ENCODE assay signal across 27 cellular contexts in the genomic region with DNA sequence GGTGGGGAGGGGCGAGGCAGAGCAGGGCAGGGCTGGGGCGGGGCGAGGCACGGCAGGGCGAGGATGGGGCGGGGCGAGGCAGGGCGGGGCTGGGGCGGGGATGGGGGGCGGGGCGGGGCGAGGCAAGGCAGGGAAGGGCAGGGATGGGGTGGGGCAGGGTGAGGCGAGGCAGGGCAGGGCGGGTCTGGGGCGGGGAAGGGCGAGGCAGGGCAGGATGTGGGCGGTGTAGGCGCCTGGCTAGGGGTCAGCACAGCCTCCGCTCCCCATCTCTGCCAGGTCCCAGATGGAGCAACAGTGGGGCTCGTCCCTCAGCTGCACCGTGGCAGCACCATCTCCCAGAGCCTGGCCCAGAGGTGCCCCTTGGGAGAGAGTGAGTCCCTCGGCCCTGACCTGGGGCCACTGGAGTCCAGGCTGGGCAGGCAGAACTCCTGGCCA. TPM values are rescaled to one million over a fixed set of nuclear protein-coding genes. Genes with fewer than 3 reads are reported as not detected.
A peak's percentile ranks its signal among the peaks of the same experiment; 100 is the strongest.
DNase-seq lines count a peak whose midpoint lies in the region; ATAC-seq and TF ChIP-seq lines count a peak whose summit lies in the region.
"Had no signal": no experiment of that assay in that cellular context is flagged by ENCODE, and none has a peak within 500 bp of the region (broad histone marks: within the 10 kb centered on the region; RNA-seq: fewer than 3 reads in every experiment).

No MANE protein-coding gene starts in this region.

- TF ChIP-seq POLR2A in prostate gland (IDR thresholded peaks at IDR 0.05): no peak

- no peaks in the 10 kb centered on the region for H3K79me2 ChIP-seq in PC-3 (ENCODE audit: low read length)
- H3K79me2 ChIP-seq: parathyroid adenoma had no signal

- no peak overlapping the region for H2AFZ ChIP-seq in PC-3 (ENCODE audit: low read length)
- H2AFZ ChIP-seq: parathyroid adenoma had no signal

- CTCF ChIA-PET in HEK293 (lab: Yijun Ruan, JAX) (no interaction called here), PC-3 (lab: Charles Lee) (no interaction called here)

- H3K36me3 ChIP-seq in HEK293 (ENCODE audit: control insufficient read depth in 2 of 2, insufficient read depth in 1 of 2, low read length in 2 of 2): no peaks in the 10 kb centered on the region
- H3K36me3 ChIP-seq in PC-3 (ENCODE audit: low read depth, low read length): peaks cover 2% of the 10 kb centered on the region; the same call in 1 of the 2 replicates
- H3K36me3 ChIP-seq in prostate gland: no peaks in the 10 kb centered on the region
- H3K36me3 ChIP-seq: gastrocnemius medialis had no signal

- DNase-seq in activated T-cell treated with anti-CD3 and anti-CD28 coated beads, Interleukin-2, amount 50 U/mL, for 72 hours: no peak
- no peak for DNase-seq in activated T-cell treated with anti-CD3 and anti-CD28 coated beads, Interleukin-2, amount 50 U/mL, for 4 hours
- DNase-seq in PC-3 (no peak), iPS-NIHi11 (ENCODE audit: low spot score) (peak; percentile 36), NCI-H1417 treated with DMSO at 0.1 percent for 48 hours (lab: John Stamatoyannopoulos, UW) (no peak), prostate gland (ENCODE audit: low spot score) (no peak)
- DNase-seq: ACHN; activated CD4-positive, alpha-beta T cell treated with anti-CD3 and anti-CD28 coated beads for 1 hour; anterior cingulate cortex; COR-L47; DMS79 treated with DMSO at 0.1 percent for 48 hours; endodermal cell; esophagus squamous epithelium; NCI-H1694; OCI-M1; SHP77 treated with DMSO at 0.1 percent for 48 hours had no signal

- TF ChIP-seq CTCF in HEK293 (tag by site-specific recombination; IDR thresholded peaks at IDR 0.05) (no peak), PC-3 (conservative IDR thresholded peaks at IDR 0.05; ENCODE audit: low read depth, low read length) (no peak), prostate gland (IDR thresholded peaks at IDR 0.05) (no peak)

- H3K9me3 ChIP-seq in HEK293 (ENCODE audit: control insufficient read depth, insufficient read depth, low read depth, low read length): no peaks in the 10 kb centered on the region
- H3K9me3 ChIP-seq in PC-3 (ENCODE audit: low read length): no peaks in the 10 kb centered on the region
- no peaks in the 10 kb centered on the region for H3K9me3 ChIP-seq in prostate gland
- H3K9me3 ChIP-seq: esophagus squamous epithelium, gastrocnemius medialis, tibial nerve had no signal

- no peak overlapping the region for H3K27ac ChIP-seq in HEK293 (ENCODE audit: extremely low read depth, low read depth, low read length)
- H3K27ac ChIP-seq in PC-3 (ENCODE audit: low read length): peak overlapping the region; percentile 67
- no peak overlapping the region for H3K27ac ChIP-seq in prostate gland
- H3K27ac ChIP-seq: esophagus squamous epithelium, gastrocnemius medialis, parathyroid adenoma had no signal

- peaks cover 12% of the 10 kb centered on the region for H3K27me3 Mint-ChIP-seq in activated T-cell treated with anti-CD3 and anti-CD28 coated beads, Interleukin-2, amount 50 U/mL, for 72 hours (ENCODE audit: low read depth)
- H3K27me3 Mint-ChIP-seq in activated T-cell treated with anti-CD3 and anti-CD28 coated beads, Interleukin-2, amount 50 U/mL, for 4 hours (ENCODE audit: low read depth): peaks cover 10% of the 10 kb centered on the region

- H3K9ac ChIP-seq in PC-3 (ENCODE audit: low read length): no peak overlapping the region; the same call in 1 of the 2 replicates
- H3K9ac ChIP-seq: parathyroid adenoma had no signal

- no peaks in the 10 kb centered on the region for H3K27me3 ChIP-seq in PC-3 (ENCODE audit: low read length)
- H3K27me3 ChIP-seq in prostate gland (replicated peaks; ENCODE audit: insufficient read depth): no peaks in the 10 kb centered on the region
- H3K27me3 ChIP-seq: esophagus squamous epithelium, gastrocnemius medialis had no signal

- no peaks in the 10 kb centered on the region for H3K9me2 ChIP-seq in PC-3 (replicated peaks; ENCODE audit: low read length)

- H3K4me1 Mint-ChIP-seq in activated T-cell treated with anti-CD3 and anti-CD28 coated beads, Interleukin-2, amount 50 U/mL, for 72 hours (ENCODE audit: low read depth): peaks cover 5% of the 10 kb centered on the region
- peaks cover 4% of the 10 kb centered on the region for H3K4me1 Mint-ChIP-seq in activated T-cell treated with anti-CD3 and anti-CD28 coated beads, Interleukin-2, amount 50 U/mL, for 4 hours (ENCODE audit: low read depth)
- H3K4me1 Mint-ChIP-seq: endodermal cell had no signal

- no peak overlapping the region for H3K4me2 ChIP-seq in PC-3 (ENCODE audit: low read length)

- no TSS peak for BruUV-seq in PC-3 (replicated peaks; lab: Mats Ljungman, UMichigan)

- intact Hi-C loops in PC-3 (cut with micrococcal nuclease) (no loop called here), prostate gland (cut with DNase I) (no loop called here)

- no peaks in the 10 kb centered on the region for H3K9me3 Mint-ChIP-seq in activated T-cell treated with anti-CD3 and anti-CD28 coated beads, Interleukin-2, amount 50 U/mL, for 72 hours
- no peaks in the 10 kb centered on the region for H3K9me3 Mint-ChIP-seq in activated T-cell treated with anti-CD3 and anti-CD28 coated beads, Interleukin-2, amount 50 U/mL, for 4 hours
- H3K9me3 Mint-ChIP-seq: activated naive CD4-positive, alpha-beta T cell treated with anti-CD3 and anti-CD28 coated beads, Interleukin-2, amount 50 U/mL, for 72 hours; neural crest cell had no signal

- no peaks in the 10 kb centered on the region for H3K36me3 Mint-ChIP-seq in activated T-cell treated with anti-CD3 and anti-CD28 coated beads, Interleukin-2, amount 50 U/mL, for 72 hours (ENCODE audit: insufficient read depth in 2 of 2)
- H3K36me3 Mint-ChIP-seq in activated T-cell treated with anti-CD3 and anti-CD28 coated beads, Interleukin-2, amount 50 U/mL, for 4 hours (ENCODE audit: insufficient read depth): no peaks in the 10 kb centered on the region
- H3K36me3 Mint-ChIP-seq: activated naive CD4-positive, alpha-beta T cell treated with anti-CD3 and anti-CD28 coated beads, Interleukin-2, amount 50 U/mL, for 72 hours had no signal

- no peak overlapping the region for H3K27ac Mint-ChIP-seq in activated T-cell treated with anti-CD3 and anti-CD28 coated beads, Interleukin-2, amount 50 U/mL, for 72 hours
- H3K27ac Mint-ChIP-seq: activated naive CD4-positive, alpha-beta T cell treated with anti-CD3 and anti-CD28 coated beads, Interleukin-2, amount 50 U/mL, for 72 hours; endodermal cell had no signal

- no peaks in the 10 kb centered on the region for H3K4me1 ChIP-seq in HEK293 (ENCODE audit: control insufficient read depth, insufficient read depth, low read length)
- H3K4me1 ChIP-seq in PC-3 (ENCODE audit: insufficient read depth, low read length): no peaks in the 10 kb centered on the region
- H3K4me1 ChIP-seq in prostate gland (replicated peaks): no peaks in the 10 kb centered on the region
- H3K4me1 ChIP-seq: parathyroid adenoma had no signal

- no peaks in the 10 kb centered on the region for H3F3A ChIP-seq in PC-3 (ENCODE audit: low read length, unreplicated experiment)

- 89% methylated on average over 12 of the region's 22 CpGs for WGBS in prostate gland

- H3K4me3 ChIP-seq in HEK293 (ENCODE audit: low read depth, low read length): no peak overlapping the region
- no peak overlapping the region for H3K4me3 ChIP-seq in PC-3 (ENCODE audit: low read length)
- H3K4me3 ChIP-seq in prostate gland: no peak overlapping the region
- H3K4me3 ChIP-seq: esophagus squamous epithelium, gastrocnemius medialis, GM12878, lung, tibial nerve had no signal

- POLR2A ChIA-PET in HEK293 (lab: Yijun Ruan, JAX): no interaction called here
- POLR2A ChIA-PET in PC-3 (lab: Charles Lee; ENCODE audit: unreplicated experiment): no interaction called here

- no peaks in the 10 kb centered on the region for H4K20me1 ChIP-seq in PC-3 (ENCODE audit: low read length)

- ATAC-seq in activated T-cell treated with anti-CD3 and anti-CD28 coated beads, Interleukin-2, amount 50 U/mL, for 72 hours (replicated peaks in 1 of 2): peak; percentile 19 to 26
- no peak for ATAC-seq in activated T-cell treated with anti-CD3 and anti-CD28 coated beads, Interleukin-2, amount 50 U/mL, for 4 hours
- no peak; the same call in 1 of the 2 replicates for ATAC-seq in PC-3
- no peak for ATAC-seq in HG03432 (IDR thresholded peaks at IDR 0.05; ENCODE audit: unreplicated experiment)
- ATAC-seq: gastrocnemius medialis, GM12878, sciatic nerve had no signal

- no peak overlapping the region for H3K4me3 Mint-ChIP-seq in activated T-cell treated with anti-CD3 and anti-CD28 coated beads, Interleukin-2, amount 50 U/mL, for 72 hours
- H3K4me3 Mint-ChIP-seq in activated T-cell treated with anti-CD3 and anti-CD28 coated beads, Interleukin-2, amount 50 U/mL, for 4 hours: no peak overlapping the region
- H3K4me3 Mint-ChIP-seq: endodermal cell, neural crest cell had no signal

TF ChIP-seq in HEK293, 187 proteins besides CTCF, POLR2A, EP300 and RAD21 (continues in another document):
- TF ChIP-seq BCL11B (tag by site-specific recombination; IDR thresholded peaks at IDR 0.05; ENCODE audit: low read depth) (no peak), ZNF202 (tag by site-specific recombination; IDR thresholded peaks at IDR 0.05; ENCODE audit: borderline replicate concordance) (no peak)

RNA-seq across cellular contexts. Expression of a gene that starts 4.2 kb away (rescaled TPM):
- not detected for total RNA-seq in activated T-cell treated with anti-CD3 and anti-CD28 coated beads, Interleukin-2, amount 50 U/mL, for 72 hours
- total RNA-seq in activated T-cell treated with anti-CD3 and anti-CD28 coated beads, Interleukin-2, amount 50 U/mL, for 4 hours: not detected
- total RNA-seq in PC-3 (2014; rRNA removed): 0.40 and 1.5 TPM in 2 replicates
- 1 to 10 TPM; 1.4 to 2.7 TPM for total RNA-seq in prostate gland
- total RNA-seq: activated naive CD4-positive, alpha-beta T cell treated with anti-CD3 and anti-CD28 coated beads, Interleukin-2, amount 50 U/mL, for 72 hours; endodermal cell; GM12878; MCF 10A had no signal

RNA-seq across cellular contexts. Expression of a gene that starts 12.6 kb away (rescaled TPM):
- total RNA-seq in activated T-cell treated with anti-CD3 and anti-CD28 coated beads, Interleukin-2, amount 50 U/mL, for 72 hours: 1 to 10 TPM in 1 of 2 donors, under 1 TPM in 1; 0.77 to 1.7 TPM
- under 1 TPM; 0.40 to 0.66 (median 0.46) TPM for total RNA-seq in activated T-cell treated with anti-CD3 and anti-CD28 coated beads, Interleukin-2, amount 50 U/mL, for 4 hours
- total RNA-seq in PC-3 (2014; rRNA removed) (27.3 and 43.5 TPM in 2 replicates), prostate gland (10 to 100 TPM; 20.9 to 52.7 TPM)

RNA-seq across cellular contexts. Expression of a gene that starts 17.5 kb away (rescaled TPM):
- 10 to 100 TPM; 34.0 to 41.0 TPM for total RNA-seq in activated T-cell treated with anti-CD3 and anti-CD28 coated beads, Interleukin-2, amount 50 U/mL, for 72 hours
- total RNA-seq in activated T-cell treated with anti-CD3 and anti-CD28 coated beads, Interleukin-2, amount 50 U/mL, for 4 hours: 10 to 100 TPM; 60.8 to 64.2 (median 62.7) TPM
- total RNA-seq in PC-3 (2014; rRNA removed) (88.6 and 104 TPM in 2 replicates), prostate gland (100 to 1,000 TPM; 106 to 122 TPM)

RNA-seq across cellular contexts. Expression of a gene that starts 17.8 kb away (rescaled TPM):
- total RNA-seq in activated T-cell treated with anti-CD3 and anti-CD28 coated beads, Interleukin-2, amount 50 U/mL, for 72 hours: 100 to 1,000 TPM; 150 to 192 TPM
- 100 to 1,000 TPM; 295 to 341 (median 296) TPM for total RNA-seq in activated T-cell treated with anti-CD3 and anti-CD28 coated beads, Interleukin-2, amount 50 U/mL, for 4 hours
- total RNA-seq in PC-3 (2014; rRNA removed): 232 and 298 TPM in 2 replicates
- total RNA-seq in prostate gland: 100 to 1,000 TPM; 288 to 623 TPM

RNA-seq across cellular contexts. Expression of a gene that starts 52.0 kb away (rescaled TPM):
- 1 to 10 TPM; 8.0 to 8.3 TPM for total RNA-seq in activated T-cell treated with anti-CD3 and anti-CD28 coated beads, Interleukin-2, amount 50 U/mL, for 72 hours
- 1 to 10 TPM; 2.6 to 3.4 (median 3.1) TPM for total RNA-seq in activated T-cell treated with anti-CD3 and anti-CD28 coated beads, Interleukin-2, amount 50 U/mL, for 4 hours
- total RNA-seq in PC-3 (2014; rRNA removed) (44.4 and 48.6 TPM in 2 replicates), prostate gland (10 to 100 TPM in 1 of 2 donors, 1 to 10 TPM in 1; 9.7 to 97.8 TPM)

Comparison
In these comparisons a context has a peak if more than half of its experiments do, and no peak if none do; other contexts are left out.
1. ATAC-seq: peak in activated T-cell treated with anti-CD3 and anti-CD28 coated beads, Interleukin-2, amount 50 U/mL, for 72 hours (2 of 2); none in activated T-cell treated with anti-CD3 and anti-CD28 coated beads, Interleukin-2, amount 50 U/mL, for 4 hours (0 of 2), PC-3 (single experiment) and HG03432 (single experiment).
2. RNA of a gene that starts 12.6 kb away (total RNA-seq): 20.9 to 52.7 TPM in prostate gland and 27.3 to 43.5 TPM in PC-3; 0.77 to 1.7 TPM in activated T-cell treated with anti-CD3 and anti-CD28 coated beads, Interleukin-2, amount 50 U/mL, for 72 hours and 0.40 to 0.66 TPM in activated T-cell treated with anti-CD3 and anti-CD28 coated beads, Interleukin-2, amount 50 U/mL, for 4 hours; every median in the first group is over 4 times any median in the second.